18 cellular contexts compared by ENCODE assay signal in genomic region chr3:14672588-14672987, GRCh38. TPM values are rescaled to one million over a fixed set of nuclear protein-coding genes. Genes with fewer than 3 reads are reported as not detected.
"Had no signal": no experiment of that assay in that cellular context is flagged by ENCODE, and none has a peak within 500 bp of the region (broad histone marks: within the 10 kb centered on the region; RNA-seq: fewer than 3 reads in every experiment).

No MANE protein-coding gene starts in this region.

- H3K4me1 Mint-ChIP-seq: activated B cell treated with CpG ODN at 0.5 μM for 24 hours; activated CD4-positive, alpha-beta T cell treated with anti-CD3 and anti-CD28 coated beads, Interleukin-2, amount 10 ng/mL, durations not matched to agents 7 days and 5 days; activated naive CD8-positive, alpha-beta T cell treated with anti-CD3 and anti-CD28 coated beads, Interleukin-2, amount 10 ng/mL, durations not matched to agents 7 days and 5 days; endodermal cell had no signal

- H3K9me3 ChIP-seq: pancreas had no signal

- H3K9me3 Mint-ChIP-seq: activated B cell treated with CpG ODN at 0.5 μM for 24 hours; activated CD4-positive, alpha-beta T cell treated with anti-CD3 and anti-CD28 coated beads, Interleukin-2, amount 10 ng/mL, durations not matched to agents 7 days and 5 days; activated naive CD8-positive, alpha-beta T cell treated with anti-CD3 and anti-CD28 coated beads, Interleukin-2, amount 10 ng/mL, durations not matched to agents 7 days and 5 days; endodermal cell; stimulated activated naive CD8-positive, alpha-beta T cell treated with anti-CD3 and anti-CD28 coated beads, Interleukin-15, Interleukin-2, amounts not matched to agents 100 ng/mL and 50 ng/mL, for 24 hours had no signal

- H3K27ac Mint-ChIP-seq: activated B cell treated with CpG ODN at 0.5 μM for 24 hours; activated CD4-positive, alpha-beta T cell treated with anti-CD3 and anti-CD28 coated beads, Interleukin-2, amount 10 ng/mL, durations not matched to agents 7 days and 5 days; activated naive CD8-positive, alpha-beta T cell treated with anti-CD3 and anti-CD28 coated beads, Interleukin-2, amount 10 ng/mL, durations not matched to agents 7 days and 5 days; endodermal cell; stimulated activated naive CD8-positive, alpha-beta T cell treated with anti-CD3 and anti-CD28 coated beads, Interleukin-15, Interleukin-2, amounts not matched to agents 100 ng/mL and 50 ng/mL, for 24 hours had no signal

- H3K4me3 Mint-ChIP-seq: activated B cell treated with CpG ODN at 0.5 μM for 24 hours; activated CD4-positive, alpha-beta T cell treated with anti-CD3 and anti-CD28 coated beads, Interleukin-2, amount 10 ng/mL, durations not matched to agents 7 days and 5 days; activated naive CD8-positive, alpha-beta T cell treated with anti-CD3 and anti-CD28 coated beads, Interleukin-2, amount 10 ng/mL, durations not matched to agents 7 days and 5 days; endodermal cell; stimulated activated naive CD8-positive, alpha-beta T cell treated with anti-CD3 and anti-CD28 coated beads, Interleukin-15, Interleukin-2, amounts not matched to agents 100 ng/mL and 50 ng/mL, for 24 hours had no signal

- H3K4me1 ChIP-seq: pancreas had no signal

- H3K27me3 Mint-ChIP-seq: activated B cell treated with CpG ODN at 0.5 μM for 24 hours; activated CD4-positive, alpha-beta T cell treated with anti-CD3 and anti-CD28 coated beads, Interleukin-2, amount 10 ng/mL, durations not matched to agents 7 days and 5 days; activated naive CD8-positive, alpha-beta T cell treated with anti-CD3 and anti-CD28 coated beads, Interleukin-2, amount 10 ng/mL, durations not matched to agents 7 days and 5 days; stimulated activated naive CD8-positive, alpha-beta T cell treated with anti-CD3 and anti-CD28 coated beads, Interleukin-15, Interleukin-2, amounts not matched to agents 100 ng/mL and 50 ng/mL, for 24 hours had no signal

- H3K27me3 ChIP-seq: pancreas had no signal

- DNase-seq: activated B cell treated with CpG ODN at 0.5 μM for 24 hours; activated CD4-positive, alpha-beta T cell treated with anti-CD3 and anti-CD28 coated beads, Interleukin-2, amount 10 ng/mL, durations not matched to agents 7 days and 5 days; activated gamma-delta T cell; activated naive CD8-positive, alpha-beta T cell treated with anti-CD3 and anti-CD28 coated beads, Interleukin-2, amount 10 ng/mL, durations not matched to agents 7 days and 5 days; activated T-cell treated with anti-CD3 and anti-CD28 coated beads, Interleukin-2, amount 50 U/mL, for 1 hour; anterior cingulate cortex; dermis blood vessel endothelial cell; endodermal cell; hypothalamus; pancreas; stimulated activated CD4-positive, alpha-beta T cell treated with anti-CD3 and anti-CD28 coated beads, Interleukin-4, amount 100 ng/mL, for 1 hour; stimulated activated CD8-positive, alpha-beta memory T cell treated with anti-CD3 and anti-CD28 coated beads, Interleukin-4, amount 100 ng/mL, for 48 hours; T1000 had no signal

- FAIRE-seq: pancreas had no signal

- H3K27ac ChIP-seq: pancreas had no signal

- H3K4me3 ChIP-seq: pancreas had no signal

RNA-seq across cellular contexts. Expression of gene C3orf20, which starts 2.4 kb away (rescaled TPM):
- total RNA-seq: dermis blood vessel endothelial cell, endodermal cell, lower leg skin, temporal lobe had no signal
- polyA plus RNA-seq: esophagus, urinary bladder had no signal
